In the genomic region with DNA sequence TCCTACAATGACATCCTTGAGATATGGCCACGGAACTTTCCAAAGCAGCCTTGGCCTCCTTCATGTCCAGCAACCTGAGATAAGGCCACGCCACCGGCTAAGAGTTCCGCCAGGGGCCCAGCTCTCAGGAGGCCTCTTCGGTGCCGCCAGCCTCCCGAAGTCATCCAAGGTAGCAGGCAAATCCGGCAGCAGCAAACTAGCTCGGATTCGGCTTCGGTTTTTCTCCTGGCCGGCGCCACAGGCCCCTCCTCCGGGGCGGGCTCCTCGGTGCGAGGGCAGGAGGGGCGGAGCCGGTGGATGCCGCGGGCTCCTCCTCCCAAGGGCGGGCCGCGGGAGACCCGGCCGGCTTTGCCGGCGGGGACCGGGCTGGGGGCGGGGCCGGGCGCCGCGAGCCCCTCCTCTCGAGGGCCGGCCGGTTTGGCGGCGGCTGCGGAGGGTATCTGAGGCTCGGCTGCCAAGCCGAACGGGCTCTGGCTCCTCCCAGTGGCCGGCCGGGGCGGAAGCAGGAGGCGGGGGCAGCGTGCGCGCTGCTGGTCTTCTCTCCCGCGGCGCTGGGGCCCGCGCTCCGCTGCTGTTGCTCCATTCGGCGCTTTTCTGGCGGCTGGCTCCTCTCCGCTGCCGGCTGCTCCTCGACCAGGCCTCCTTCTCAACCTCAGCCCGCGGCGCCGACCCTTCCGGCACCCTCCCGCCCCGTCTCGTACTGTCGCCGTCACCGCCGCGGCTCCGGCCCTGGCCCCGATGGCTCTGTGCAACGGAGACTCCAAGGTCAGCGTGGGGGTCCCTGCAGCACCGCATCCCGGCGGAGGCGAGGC, we compare ENCODE assay signal across 1 cellular context.
A peak's percentile ranks its signal among the peaks of the same experiment; 100 is the strongest.
TF ChIP-seq lines count a peak whose summit lies in the region.

Gene GMPS (plus strand): TSS at position 518 of the 812 bp plus-strand sequence. CDS start 221 bp downstream, at position 739.

TF ChIP-seq in K562, 482 proteins besides CTCF, POLR2A, EP300 and RAD21 (continued from another document and continues in another):
- TF ChIP-seq MED1 (CRISPR knock-in tag; IDR thresholded peaks at IDR 0.05; ENCODE audit: borderline replicate concordance) (no peak), FIP1L1 (IDR thresholded peaks at IDR 0.05; ENCODE audit: low read depth, low read length, poor library complexity, severe bottlenecking) (peak; percentile 24), ZNF165 (CRISPR knock-in tag; IDR thresholded peaks at IDR 0.05; ENCODE audit: borderline replicate concordance) (no peak), KDM5B (IDR thresholded peaks at IDR 0.05; ENCODE audit: insufficient replicate concordance, low read depth, low read length) (peak; percentile 85), KLF13 (tag; IDR thresholded peaks at IDR 0.05; ENCODE audit: borderline replicate concordance, low read depth) (0 out of 2 replicates have a peak, but pooled peaks have one; percentile 4), HNRNPLL (IDR thresholded peaks at IDR 0.05; ENCODE audit: low read depth, low read length, poor library complexity, severe bottlenecking) (peak; percentile 46), ZC3H4 (CRISPR knock-in tag; IDR thresholded peaks at IDR 0.05; ENCODE audit: borderline replicate concordance) (no peak), E2F6 (IDR thresholded peaks at IDR 0.05; ENCODE audit: borderline replicate concordance in 1 of 2, extremely low read depth in 1 of 2, insufficient read depth in 1 of 2, insufficient read length in 1 of 2, low read depth in 1 of 2, low read length in 1 of 2, poor library complexity in 1 of 2, severe bottlenecking in 1 of 2) (peak; percentile 55 to 82), RUNX1 (IDR thresholded peaks at IDR 0.05; ENCODE audit: low read depth) (no peak), ZBTB1 (CRISPR knock-in tag; IDR thresholded peaks at IDR 0.05; ENCODE audit: borderline replicate concordance, low read depth) (peak; percentile 31; the same call in 1 of the 2 replicates), PHB2 (IDR thresholded peaks at IDR 0.05; ENCODE audit: low read depth) (no peak), CHD2 (IDR thresholded peaks at IDR 0.05; ENCODE audit: low read depth, low read length) (no peak), TEAD4 (IDR thresholded peaks at IDR 0.05; ENCODE audit: low read length) (no peak), TEAD4 (CRISPR knock-in tag; IDR thresholded peaks at IDR 0.05; ENCODE audit: borderline replicate concordance) (no peak), SIN3A (IDR thresholded peaks at IDR 0.05; ENCODE audit: borderline replicate concordance in 2 of 2, control insufficient read depth in 1 of 2, low read depth in 2 of 2, low read length in 2 of 2) (peak; percentile 54 to 77; a peak in 2 of 4 replicates), PML (IDR thresholded peaks at IDR 0.05; ENCODE audit: low read length) (peak; percentile 77; the same call in 1 of the 2 replicates), JUND (IDR thresholded peaks at IDR 0.05; ENCODE audit: borderline replicate concordance, low read depth, low read length) (peak; percentile 43), JUND (tag; IDR thresholded peaks at IDR 0.05; ENCODE audit: borderline replicate concordance, low read depth, low read length) (no peak; the same call in 2 of the 3 replicates), KDM4B (IDR thresholded peaks at IDR 0.05; ENCODE audit: borderline replicate concordance in 2 of 2, low read depth in 1 of 2) (0 out of 4 replicates have a peak, but pooled peaks of 1 of the 2 experiments have one; percentile 27), POU5F1 (IDR thresholded peaks at IDR 0.05; ENCODE audit: borderline replicate concordance, low read depth, low read length, partially characterized antibody) (no peak), TCF3 (CRISPR knock-in tag; IDR thresholded peaks at IDR 0.05) (peak; percentile 6; the same call in 1 of the 2 replicates), RBBP5 (IDR thresholded peaks at IDR 0.05; ENCODE audit: borderline replicate concordance, insufficient read depth, low read length, poor library complexity, severe bottlenecking) (peak; percentile 64), KDM1A (IDR thresholded peaks at IDR 0.05) (no peak), CREBBP (IDR thresholded peaks at IDR 0.05; ENCODE audit: low read depth, low read length) (no peak), ZNF3 (CRISPR knock-in tag; IDR thresholded peaks at IDR 0.05) (no peak), NFIC (IDR thresholded peaks at IDR 0.05) (peak; percentile 40), PHF20 (IDR thresholded peaks at IDR 0.05; ENCODE audit: partially characterized antibody) (peak; percentile 46), PCBP2 (IDR thresholded peaks at IDR 0.05; ENCODE audit: low read depth, low read length, poor library complexity, severe bottlenecking) (no peak), ZBTB5 (IDR thresholded peaks at IDR 0.05) (no peak), ZNF79 (CRISPR knock-in tag; IDR thresholded peaks at IDR 0.05; ENCODE audit: low read depth) (no peak), DNMT1 (IDR thresholded peaks at IDR 0.05) (no peak), SLC30A9 (CRISPR knock-in tag; IDR thresholded peaks at IDR 0.05) (no peak), SP2 (IDR thresholded peaks at IDR 0.05; ENCODE audit: extremely low read depth, low read depth, low read length, poor library complexity, severe bottlenecking) (no peak), ZKSCAN1 (IDR thresholded peaks at IDR 0.05; ENCODE audit: low read depth, low read length) (peak; percentile 70; the same call in 1 of the 2 replicates), RCOR1 (IDR thresholded peaks at IDR 0.05; ENCODE audit: borderline replicate concordance in 1 of 2, low read depth in 2 of 2, low read length in 2 of 2) (no peak; a peak in 1 of 4 replicates), ZNF41 (CRISPR knock-in tag; conservative IDR thresholded peaks at IDR 0.05) (no peak), HMG20B (CRISPR knock-in tag; IDR thresholded peaks at IDR 0.05) (no peak), KLF1 (tag; IDR thresholded peaks at IDR 0.05) (0 out of 2 replicates have a peak, but pooled peaks have one; percentile 1), NR0B1 (IDR thresholded peaks at IDR 0.05; ENCODE audit: partially characterized antibody) (no peak), PKNOX1 (IDR thresholded peaks at IDR 0.05) (0 out of 2 replicates have a peak, but pooled peaks have one; percentile 6), MNT (conservative IDR thresholded peaks at IDR 0.05) (peak in 1 of 2 experiments; percentile 74; a peak in 2 of 4 replicates), KAT8 (IDR thresholded peaks at IDR 0.05; ENCODE audit: low read depth) (no peak), RNF2 (IDR thresholded peaks at IDR 0.05) (no peak; the same call in 1 of the 2 replicates), KAT7 (CRISPR knock-in tag; IDR thresholded peaks at IDR 0.05; ENCODE audit: borderline replicate concordance) (no peak), JUN (IDR thresholded peaks at IDR 0.05; ENCODE audit: borderline replicate concordance, low read depth, low read length) (peak; percentile 11; the same call in 1 of the 2 replicates), JUN (CRISPR knock-in tag; IDR thresholded peaks at IDR 0.05; ENCODE audit: borderline replicate concordance) (no peak), ZNF23 (CRISPR knock-in tag; IDR thresholded peaks at IDR 0.05) (no peak), PBX2 (CRISPR knock-in tag; IDR thresholded peaks at IDR 0.05; ENCODE audit: low read depth) (no peak), PBX2 (tag; conservative IDR thresholded peaks at IDR 0.05; ENCODE audit: low read depth) (no peak; the same call in 1 of the 2 replicates), KAT2B (IDR thresholded peaks at IDR 0.05; ENCODE audit: low read depth, low read length) (no peak), POLR2G (IDR thresholded peaks at IDR 0.05; ENCODE audit: low read depth, low read length) (peak; percentile 93), KLF16 (IDR thresholded peaks at IDR 0.05) (0 out of 2 replicates have a peak, but pooled peaks have one; percentile 18)
- TF ChIP-seq, protein P1, sequence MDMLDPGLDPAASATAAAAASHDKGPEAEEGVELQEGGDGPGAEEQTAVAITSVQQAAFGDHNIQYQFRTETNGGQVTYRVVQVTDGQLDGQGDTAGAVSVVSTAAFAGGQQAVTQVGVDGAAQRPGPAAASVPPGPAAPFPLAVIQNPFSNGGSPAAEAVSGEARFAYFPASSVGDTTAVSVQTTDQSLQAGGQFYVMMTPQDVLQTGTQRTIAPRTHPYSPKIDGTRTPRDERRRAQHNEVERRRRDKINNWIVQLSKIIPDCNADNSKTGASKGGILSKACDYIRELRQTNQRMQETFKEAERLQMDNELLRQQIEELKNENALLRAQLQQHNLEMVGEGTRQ (CRISPR knock-in tag; IDR thresholded peaks at IDR 0.05), result no peak
- TF ChIP-seq, protein P2, sequence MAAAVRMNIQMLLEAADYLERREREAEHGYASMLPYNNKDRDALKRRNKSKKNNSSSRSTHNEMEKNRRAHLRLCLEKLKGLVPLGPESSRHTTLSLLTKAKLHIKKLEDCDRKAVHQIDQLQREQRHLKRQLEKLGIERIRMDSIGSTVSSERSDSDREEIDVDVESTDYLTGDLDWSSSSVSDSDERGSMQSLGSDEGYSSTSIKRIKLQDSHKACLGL (CRISPR knock-in tag; IDR thresholded peaks at IDR 0.05; ENCODE audit: borderline replicate concordance, poor library complexity, severe bottlenecking), result peak; percentile 20
- TF ChIP-seq, protein P3, sequence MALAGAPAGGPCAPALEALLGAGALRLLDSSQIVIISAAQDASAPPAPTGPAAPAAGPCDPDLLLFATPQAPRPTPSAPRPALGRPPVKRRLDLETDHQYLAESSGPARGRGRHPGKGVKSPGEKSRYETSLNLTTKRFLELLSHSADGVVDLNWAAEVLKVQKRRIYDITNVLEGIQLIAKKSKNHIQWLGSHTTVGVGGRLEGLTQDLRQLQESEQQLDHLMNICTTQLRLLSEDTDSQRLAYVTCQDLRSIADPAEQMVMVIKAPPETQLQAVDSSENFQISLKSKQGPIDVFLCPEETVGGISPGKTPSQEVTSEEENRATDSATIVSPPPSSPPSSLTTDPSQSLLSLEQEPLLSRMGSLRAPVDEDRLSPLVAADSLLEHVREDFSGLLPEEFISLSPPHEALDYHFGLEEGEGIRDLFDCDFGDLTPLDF (CRISPR knock-in tag; IDR thresholded peaks at IDR 0.05), result peak; percentile 85
